21 cellular contexts compared by ENCODE assay signal in genomic region chr10:116913681-116914080, GRCh38.
"Had no signal": no experiment of that assay in that cellular context is flagged by ENCODE, and none has a peak within 500 bp of the region (broad histone marks: within the 10 kb centered on the region; RNA-seq: fewer than 3 reads in every experiment).

No MANE protein-coding gene starts in this region.

- FAIRE-seq: colon, endothelial cell of umbilical vein, frontal cortex, islet of Langerhans, keratinocyte had no signal

- H3K27me3 ChIP-seq: dorsolateral prefrontal cortex, esophagus muscularis mucosa, foreskin keratinocyte, gastroesophageal sphincter, heart left ventricle, hepatocyte, left lung had no signal

- DNase-seq: dermis blood vessel endothelial cell; effector CD4-positive, alpha-beta T cell; effector memory CD4-positive, alpha-beta T cell; foreskin keratinocyte; hypothalamus; kidney glomerular epithelial cell; left lung; lower lobe of right lung; mesendoderm; midbrain had no signal

- H3K4me3 ChIP-seq: coronary artery, dorsolateral prefrontal cortex, esophagus muscularis mucosa, gastroesophageal sphincter, heart left ventricle, hepatocyte, left lung, lower lobe of right lung had no signal

- ATAC-seq: foreskin keratinocyte, gastroesophageal sphincter, left lung, lower lobe of right lung had no signal

- H3K36me3 ChIP-seq: esophagus muscularis mucosa had no signal

- H3K27ac ChIP-seq: coronary artery, esophagus muscularis mucosa, foreskin keratinocyte, gastroesophageal sphincter, heart left ventricle, hepatocyte, left lung, lower lobe of right lung had no signal

- H3K4me1 ChIP-seq: esophagus muscularis mucosa, foreskin keratinocyte, gastroesophageal sphincter, heart left ventricle, left lung, lower lobe of right lung had no signal

- H3K9me3 ChIP-seq: esophagus muscularis mucosa, gastroesophageal sphincter, heart left ventricle, left lung, lower lobe of right lung had no signal
